ENCODE assay signal across 11 cellular contexts in genomic region chr2:191166111-191166755, GRCh38. TPM values are rescaled to one million over a fixed set of nuclear protein-coding genes. Genes with fewer than 3 reads are reported as not detected.
DNase-seq lines count a peak whose midpoint lies in the region; ATAC-seq and TF ChIP-seq lines count a peak whose summit lies in the region.
"Had no signal": no experiment of that assay in that cellular context is flagged by ENCODE, and none has a peak within 500 bp of the region (broad histone marks: within the 10 kb centered on the region; RNA-seq: fewer than 3 reads in every experiment).

No MANE protein-coding gene starts in this region.

- no peak for ATAC-seq in stimulated activated memory B cell treated with anti-CD40 and anti-IgM and Interleukin-4, amounts not matched to agents 10 μg/mL and 1 μg/mL and 100 μg/mL, for 72 hours
- ATAC-seq in HG03025 (IDR thresholded peaks at IDR 0.05; ENCODE audit: low FRiP score, unreplicated experiment): no peak

- no peaks in the 10 kb centered on the region for H3K36me3 ChIP-seq in fibroblast of lung (ENCODE audit: control insufficient read depth, insufficient read depth, low read length)
- H3K36me3 ChIP-seq in osteoblast (ENCODE audit: insufficient read depth, low read length): no peaks in the 10 kb centered on the region
- H3K36me3 ChIP-seq in colonic mucosa: no peaks in the 10 kb centered on the region

- H3K27ac Mint-ChIP-seq in stimulated activated memory B cell treated with anti-CD40 and anti-IgM and Interleukin-4, amounts not matched to agents 10 μg/mL and 1 μg/mL and 100 μg/mL, for 72 hours: no peak overlapping the region
- H3K27ac Mint-ChIP-seq: activated naive CD4-positive, alpha-beta T cell treated with anti-CD3 and anti-CD28 coated beads, Interleukin-2, amount 50 U/mL, for 24 hours; T-helper 1 cell treated with Interleukin-12 subunit alpha and Interleukin-12 subunit beta and Interleukin-4 antibody, amounts not matched to agents 30 μg/mL and 1 μg/mL, for 36 hours had no signal

- peaks cover 33% of the 10 kb centered on the region for H3K27me3 Mint-ChIP-seq in stimulated activated memory B cell treated with anti-CD40 and anti-IgM and Interleukin-4, amounts not matched to agents 10 μg/mL and 1 μg/mL and 100 μg/mL, for 72 hours
- H3K27me3 Mint-ChIP-seq: activated naive CD4-positive, alpha-beta T cell treated with anti-CD3 and anti-CD28 coated beads, Interleukin-2, amount 50 U/mL, for 24 hours had no signal

- H3K9me3 ChIP-seq in fibroblast of lung (ENCODE audit: control insufficient read depth, insufficient read depth, low read depth, low read length) (no peaks in the 10 kb centered on the region), osteoblast (ENCODE audit: low read depth, low read length) (no peaks in the 10 kb centered on the region), colonic mucosa (no peaks in the 10 kb centered on the region)

- H3K27me3 ChIP-seq in fibroblast of lung (ENCODE audit: control insufficient read depth, insufficient read depth, low read length): no peaks in the 10 kb centered on the region
- no peaks in the 10 kb centered on the region for H3K27me3 ChIP-seq in osteoblast (ENCODE audit: insufficient read depth, low read length)
- no peaks in the 10 kb centered on the region for H3K27me3 ChIP-seq in colonic mucosa

- no peaks in the 10 kb centered on the region for H3K9me3 Mint-ChIP-seq in stimulated activated memory B cell treated with anti-CD40 and anti-IgM and Interleukin-4, amounts not matched to agents 10 μg/mL and 1 μg/mL and 100 μg/mL, for 72 hours
- H3K9me3 Mint-ChIP-seq: activated naive CD4-positive, alpha-beta T cell treated with anti-CD3 and anti-CD28 coated beads, Interleukin-2, amount 50 U/mL, for 24 hours; immature natural killer cell; T-helper 1 cell treated with Interleukin-12 subunit alpha and Interleukin-12 subunit beta and Interleukin-4 antibody, amounts not matched to agents 30 μg/mL and 1 μg/mL, for 36 hours had no signal

- peak; percentile 44 for DNase-seq in ELR (ENCODE audit: low read depth)
- peak; percentile 75 for DNase-seq in NCI-H526 treated with DMSO at 0.1 percent for 48 hours (lab: John Stamatoyannopoulos, UW)
- peak; percentile 71 to 94 for DNase-seq in fibroblast of lung (ENCODE audit: low read depth in 2 of 2)
- no peak for DNase-seq in osteoblast (ENCODE audit: insufficient read length, low spot score, missing footprints)
- DNase-seq in posterior cingulate gyrus: no peak
- DNase-seq in colonic mucosa: no peak
- DNase-seq: immature natural killer cell had no signal

- H3K4me1 Mint-ChIP-seq in stimulated activated memory B cell treated with anti-CD40 and anti-IgM and Interleukin-4, amounts not matched to agents 10 μg/mL and 1 μg/mL and 100 μg/mL, for 72 hours: peaks cover 5% of the 10 kb centered on the region

- H3K36me3 Mint-ChIP-seq in stimulated activated memory B cell treated with anti-CD40 and anti-IgM and Interleukin-4, amounts not matched to agents 10 μg/mL and 1 μg/mL and 100 μg/mL, for 72 hours: no peaks in the 10 kb centered on the region
- H3K36me3 Mint-ChIP-seq: activated naive CD4-positive, alpha-beta T cell treated with anti-CD3 and anti-CD28 coated beads, Interleukin-2, amount 50 U/mL, for 24 hours; immature natural killer cell had no signal

- H4K20me1 ChIP-seq in fibroblast of lung (ENCODE audit: control insufficient read depth, extremely low read depth, insufficient read depth, low read length): no peaks in the 10 kb centered on the region
- H4K20me1 ChIP-seq in osteoblast (ENCODE audit: insufficient read depth, low read length): no peaks in the 10 kb centered on the region

- H3K9ac ChIP-seq in fibroblast of lung (ENCODE audit: insufficient read depth, low read length): no peak overlapping the region
- no peak overlapping the region for H3K9ac ChIP-seq in colonic mucosa (ENCODE audit: low read depth in 2 of 2, low read length in 2 of 2)

- no peak overlapping the region for H3K4me3 ChIP-seq in fibroblast of lung (replicated peaks in 1 of 4; ENCODE audit: control extremely low read depth in 1 of 4, insufficient read depth in 1 of 4, low read depth in 3 of 4, low read length in 4 of 4)
- H3K4me3 ChIP-seq in osteoblast (ENCODE audit: insufficient read depth, low read length): no peak overlapping the region
- no peak overlapping the region for H3K4me3 ChIP-seq in colonic mucosa

- intact Hi-C loops in posterior cingulate gyrus (cut with DNase I) (no loop called here), colonic mucosa (cut with DNase I) (loop anchor here (5.0 to 10.0 kb wide), 2 partner anchors 59 to 356 kb away; no protein-coding TSS in a partner anchor)

- no peak for TF ChIP-seq CTCF in fibroblast of lung (conservative IDR thresholded peaks at IDR 0.05 in 1 of 2, IDR thresholded peaks at IDR 0.05 in 1 of 2; ENCODE audit: low read depth in 1 of 2, low read length in 2 of 2)
- no peak for TF ChIP-seq CTCF in osteoblast (IDR thresholded peaks at IDR 0.05; ENCODE audit: extremely low read depth, low read depth, low read length)
- TF ChIP-seq CTCF in colonic mucosa (IDR thresholded peaks at IDR 0.05): no peak

- no peak overlapping the region for H3K4me3 Mint-ChIP-seq in stimulated activated memory B cell treated with anti-CD40 and anti-IgM and Interleukin-4, amounts not matched to agents 10 μg/mL and 1 μg/mL and 100 μg/mL, for 72 hours
- H3K4me3 Mint-ChIP-seq: activated naive CD4-positive, alpha-beta T cell treated with anti-CD3 and anti-CD28 coated beads, Interleukin-2, amount 50 U/mL, for 24 hours; immature natural killer cell; T-helper 1 cell treated with Interleukin-12 subunit alpha and Interleukin-12 subunit beta and Interleukin-4 antibody, amounts not matched to agents 30 μg/mL and 1 μg/mL, for 36 hours had no signal

- H3K27ac ChIP-seq in fibroblast of lung (ENCODE audit: insufficient read depth, low read length) (no peak overlapping the region), osteoblast (ENCODE audit: low read depth, low read length) (peak overlapping the region; percentile 41), colonic mucosa (no peak overlapping the region)

- no peaks in the 10 kb centered on the region for H3K79me2 ChIP-seq in fibroblast of lung (ENCODE audit: control insufficient read depth, insufficient read depth, low read length)
- no peaks in the 10 kb centered on the region for H3K79me2 ChIP-seq in osteoblast (ENCODE audit: insufficient read depth, low read length)

- no peak overlapping the region for H2AFZ ChIP-seq in fibroblast of lung (ENCODE audit: low read length)
- H2AFZ ChIP-seq in osteoblast (ENCODE audit: low read length): no peak overlapping the region

- peak overlapping the region; percentile 4 for H3K4me2 ChIP-seq in fibroblast of lung (ENCODE audit: extremely low read depth, insufficient read depth, low read length)
- peak overlapping the region; percentile 12 for H3K4me2 ChIP-seq in osteoblast (ENCODE audit: insufficient read depth, low read length)

- H3K4me1 ChIP-seq in fibroblast of lung (ENCODE audit: control insufficient read depth, extremely low read depth, insufficient read depth, low read length) (peaks cover 27% of the 10 kb centered on the region), osteoblast (ENCODE audit: insufficient read depth, low read length) (peaks cover 58% of the 10 kb centered on the region), colonic mucosa (no peaks in the 10 kb centered on the region)

RNA-seq across cellular contexts. Expression of gene STAT4, which starts 15.4 kb away (rescaled TPM):
- total RNA-seq in fibroblast of lung: 0.51 and 0.66 TPM in 2 replicates
- polyA plus RNA-seq in fibroblast of lung: 0.38 and 1.2 TPM in 2 replicates
- polyA plus RNA-seq in fibroblast of lung (2012): 0.21 and 0.72 TPM in 2 replicates
- 1.6 TPM in 1 of 2 replicates, not detected in the other for polyA minus RNA-seq in fibroblast of lung (ENCODE audit: low replicate concordance)
- total RNA-seq in osteoblast: 11.5 and 16.6 TPM in 2 replicates
- total RNA-seq in colonic mucosa: 1 to 10 TPM; 2.0 to 2.1 TPM

Comparison
In these comparisons a context has a peak if more than half of its experiments do, and no peak if none do; other contexts are left out.
1. DNase-seq: peak in ELR (single experiment), NCI-H526 treated with DMSO at 0.1 percent for 48 hours (single experiment) and fibroblast of lung (2 of 2); none in osteoblast (single experiment), posterior cingulate gyrus (0 of 10) and colonic mucosa (single experiment).